8 cellular contexts compared by ENCODE assay signal in the genomic region with DNA sequence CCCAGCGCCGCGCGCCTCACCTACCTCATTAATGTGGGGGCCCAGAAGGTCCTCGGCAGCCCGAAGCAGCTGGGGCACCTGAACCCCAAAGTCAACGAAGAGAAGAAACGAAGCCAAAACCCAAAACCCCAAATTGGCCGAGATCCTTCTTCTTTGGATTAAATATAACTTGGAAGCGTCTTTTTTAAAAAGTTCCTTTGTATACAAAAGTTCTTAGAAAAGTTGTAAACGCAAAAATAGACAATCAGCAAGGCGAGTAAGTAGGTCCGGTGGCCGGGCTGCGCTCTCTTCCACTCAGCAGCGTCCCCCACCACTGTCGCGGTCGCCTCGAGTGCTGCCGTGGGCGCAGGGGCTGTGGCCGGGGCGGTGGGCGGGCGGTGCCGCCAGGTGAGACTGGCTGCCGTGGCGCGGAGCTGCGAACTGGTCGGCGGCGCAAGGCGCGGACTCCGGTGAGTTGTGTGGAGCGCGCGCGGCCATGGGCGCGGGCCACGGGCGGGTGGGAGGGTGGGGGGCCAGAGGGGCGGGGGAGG. TPM values are rescaled to one million over a fixed set of nuclear protein-coding genes. Genes with fewer than 3 reads are reported as not detected.
DNase-seq lines count a peak whose midpoint lies in the region; ATAC-seq and TF ChIP-seq lines count a peak whose summit lies in the region.

No MANE protein-coding gene starts in this region.

- ATAC-seq in GM21423 (IDR thresholded peaks at IDR 0.05; ENCODE audit: unreplicated experiment), result peak; percentile 29

- peaks cover 58% of the 10 kb centered on the region for H3K27me3 ChIP-seq in HUES48 (ENCODE audit: control insufficient read depth, insufficient read depth, low read length)

- no peak for TF ChIP-seq CTCF in cardiac fibroblast (IDR thresholded peaks at IDR 0.05; ENCODE audit: low read depth, low read length)

- H3K36me3 ChIP-seq in HUES48 (ENCODE audit: control insufficient read depth, insufficient read depth, low read length), result peaks cover 11% of the 10 kb centered on the region

- H3K27ac ChIP-seq in HUES48 (ENCODE audit: low read depth, low read length), result no peak overlapping the region

- no peaks in the 10 kb centered on the region for H3K9me3 ChIP-seq in HUES48 (ENCODE audit: control insufficient read depth, insufficient read depth, low read length)

- DNase-seq in COLO668 (lab: John Stamatoyannopoulos, UW; ENCODE audit: unreplicated experiment) (peak; percentile 90), cardiac fibroblast (ENCODE audit: low read depth in 2 of 2) (peak in 1 of 2 donors; percentile 39), mucosa of gallbladder (ENCODE audit: low spot score) (peak; percentile 14), ureter (ENCODE audit: low spot score) (no peak)
- DNase-seq in effector CD8-positive, alpha-beta T cell (lab: John Stamatoyannopoulos, UW), result no peak
- no peak for DNase-seq in stimulated activated CD4-positive, alpha-beta T cell treated with anti-CD3 and anti-CD28 coated beads, Interleukin-2, amount 100 ng/mL, for 24 hours

- H3K4me3 ChIP-seq in HUES48 (ENCODE audit: low read depth, low read length) (peak overlapping the region; percentile 63), cardiac fibroblast (replicated peaks in 1 of 2; ENCODE audit: low read depth in 2 of 2, low read length in 2 of 2) (peak overlapping the region; percentile 88 to 94)

- H3K9ac ChIP-seq in HUES48 (ENCODE audit: low read depth, low read length), result no peak overlapping the region

- peaks cover 20% of the 10 kb centered on the region for H3K4me1 ChIP-seq in HUES48 (ENCODE audit: control insufficient read depth, insufficient read depth, low read length)

RNA-seq across cellular contexts. Expression of gene KLF4, which starts 0.4 kb away (rescaled TPM):
- 21.8 TPM for total RNA-seq in mucosa of gallbladder
- total RNA-seq in ureter, result 33.1 TPM

Comparison
In these comparisons a context has a peak if more than half of its experiments do, and no peak if none do; other contexts are left out.
1. DNase-seq: peak in COLO668 (single experiment) and mucosa of gallbladder (single experiment); none in ureter (single experiment), effector CD8-positive, alpha-beta T cell (single experiment) and stimulated activated CD4-positive, alpha-beta T cell treated with anti-CD3 and anti-CD28 coated beads, Interleukin-2, amount 100 ng/mL, for 24 hours (0 of 2).